ENCODE assay signal across 31 cellular contexts in genomic region chr20:16072220-16072619, GRCh38.
"Had no signal": no experiment of that assay in that cellular context is flagged by ENCODE, and none has a peak within 500 bp of the region (broad histone marks: within the 10 kb centered on the region; RNA-seq: fewer than 3 reads in every experiment).

No MANE protein-coding gene starts in this region.

- H3K36me3 Mint-ChIP-seq: activated CD4-positive, alpha-beta memory T cell treated with anti-CD3 and anti-CD28 coated beads for 36 hours; activated CD8-positive, alpha-beta memory T cell treated with anti-CD3 and anti-CD28 coated beads, Interleukin-2, amount 10 ng/mL, durations not matched to agents 7 days and 5 days; activated naive CD4-positive, alpha-beta T cell treated with anti-CD3 and anti-CD28 coated beads, Interleukin-2, amount 50 U/mL, for 24 hours; activated naive CD8-positive, alpha-beta T cell treated with anti-CD3 and anti-CD28 coated beads for 36 hours; brain had no signal

- H3K4me1 Mint-ChIP-seq: activated CD4-positive, alpha-beta T cell treated with anti-CD3 and anti-CD28 coated beads for 36 hours; activated CD4-positive, alpha-beta T cell treated with anti-CD3 and anti-CD28 coated beads, Interleukin-2, amount 10 ng/mL, durations not matched to agents 24 days and 14 days; activated CD8-positive, alpha-beta memory T cell treated with anti-CD3 and anti-CD28 coated beads, Interleukin-2, amount 10 ng/mL, durations not matched to agents 7 days and 5 days; activated naive CD4-positive, alpha-beta T cell treated with anti-CD3 and anti-CD28 coated beads, Interleukin-2, amount 50 U/mL, for 24 hours; activated naive CD8-positive, alpha-beta T cell treated with anti-CD3 and anti-CD28 coated beads for 36 hours; brain; central memory CD8-positive, alpha-beta T cell; endodermal cell had no signal

- H3K27ac Mint-ChIP-seq: activated CD4-positive, alpha-beta memory T cell treated with anti-CD3 and anti-CD28 coated beads for 36 hours; activated CD4-positive, alpha-beta T cell treated with anti-CD3 and anti-CD28 coated beads for 36 hours; activated CD4-positive, alpha-beta T cell treated with anti-CD3 and anti-CD28 coated beads, Interleukin-2, amount 10 ng/mL, durations not matched to agents 24 days and 14 days; activated CD8-positive, alpha-beta memory T cell treated with anti-CD3 and anti-CD28 coated beads, Interleukin-2, amount 10 ng/mL, durations not matched to agents 7 days and 5 days; activated CD8-positive, alpha-beta T cell treated with anti-CD3 and anti-CD28 coated beads, Interleukin-2, amount 10 ng/mL, durations not matched to agents 7 days and 5 days; activated naive CD4-positive, alpha-beta T cell treated with anti-CD3 and anti-CD28 coated beads for 36 hours; activated naive CD4-positive, alpha-beta T cell treated with anti-CD3 and anti-CD28 coated beads, Interleukin-2, amount 50 U/mL, for 24 hours; activated naive CD8-positive, alpha-beta T cell treated with anti-CD3 and anti-CD28 coated beads for 36 hours; activated naive CD8-positive, alpha-beta T cell treated with anti-CD3 and anti-CD28 coated beads, Interleukin-2, amount 50 U/mL, for 24 hours; activated T-helper 1 cell treated with anti-CD3 and anti-CD28 coated beads, Interleukin-12 subunit alpha, Interleukin-12 subunit beta, Interleukin-2, Interleukin-4 antibody, amounts not matched to agents 30 ng/mL and 10 ng/mL and 1 ng/mL, durations not matched to agents 14 hours and 24 hours and 36 hours; activated T-helper 2 cell treated with anti-CD3 and anti-CD28 coated beads, Interferon-gamma antibody, Interleukin-2, Interleukin-4, amounts not matched to agents 10 μg/mL and 5 μg/mL and 100 μg/mL, durations not matched to agents 14 hours and 24 hours and 36 hours; brain; dendritic cell treated with granulocyte-macrophage colony-stimulating factor and Interleukin-4, amounts not matched to agents 40 ng/mL and 50 ng/mL, for 4 days; endodermal cell had no signal

- H3K27me3 Mint-ChIP-seq: activated CD4-positive, alpha-beta T cell treated with anti-CD3 and anti-CD28 coated beads for 36 hours; activated CD4-positive, alpha-beta T cell treated with anti-CD3 and anti-CD28 coated beads, Interleukin-2, amount 10 ng/mL, durations not matched to agents 24 days and 14 days; activated CD8-positive, alpha-beta memory T cell treated with anti-CD3 and anti-CD28 coated beads, Interleukin-2, amount 10 ng/mL, durations not matched to agents 7 days and 5 days; activated naive CD8-positive, alpha-beta T cell treated with anti-CD3 and anti-CD28 coated beads for 36 hours; activated naive CD8-positive, alpha-beta T cell treated with anti-CD3 and anti-CD28 coated beads, Interleukin-2, amount 50 U/mL, for 24 hours; central memory CD8-positive, alpha-beta T cell; dendritic cell treated with granulocyte-macrophage colony-stimulating factor and Interleukin-4, amounts not matched to agents 40 ng/mL and 50 ng/mL, for 4 days had no signal

- H3K36me3 ChIP-seq: ascending aorta, breast epithelium, cardiac muscle cell, gastrocnemius medialis had no signal

- H3K4me3 Mint-ChIP-seq: activated CD4-positive, alpha-beta memory T cell treated with anti-CD3 and anti-CD28 coated beads for 36 hours; activated CD4-positive, alpha-beta T cell treated with anti-CD3 and anti-CD28 coated beads for 36 hours; activated CD4-positive, alpha-beta T cell treated with anti-CD3 and anti-CD28 coated beads, Interleukin-2, amount 10 ng/mL, durations not matched to agents 24 days and 14 days; activated CD8-positive, alpha-beta memory T cell treated with anti-CD3 and anti-CD28 coated beads, Interleukin-2, amount 10 ng/mL, durations not matched to agents 7 days and 5 days; activated CD8-positive, alpha-beta T cell treated with anti-CD3 and anti-CD28 coated beads, Interleukin-2, amount 10 ng/mL, durations not matched to agents 7 days and 5 days; activated naive CD4-positive, alpha-beta T cell treated with anti-CD3 and anti-CD28 coated beads for 36 hours; activated naive CD4-positive, alpha-beta T cell treated with anti-CD3 and anti-CD28 coated beads, Interleukin-2, amount 50 U/mL, for 24 hours; activated naive CD8-positive, alpha-beta T cell treated with anti-CD3 and anti-CD28 coated beads for 36 hours; activated naive CD8-positive, alpha-beta T cell treated with anti-CD3 and anti-CD28 coated beads, Interleukin-2, amount 50 U/mL, for 24 hours; activated T-helper 1 cell treated with anti-CD3 and anti-CD28 coated beads, Interleukin-12 subunit alpha, Interleukin-12 subunit beta, Interleukin-2, Interleukin-4 antibody, amounts not matched to agents 30 ng/mL and 10 ng/mL and 1 ng/mL, durations not matched to agents 14 hours and 24 hours and 36 hours; brain; central memory CD8-positive, alpha-beta T cell; dendritic cell treated with granulocyte-macrophage colony-stimulating factor and Interleukin-4, amounts not matched to agents 40 ng/mL and 50 ng/mL, for 4 days; endodermal cell had no signal

- H3K9me3 ChIP-seq: ascending aorta, breast epithelium, gastrocnemius medialis had no signal

- ATAC-seq: activated CD4-positive, alpha-beta T cell treated with anti-CD3 and anti-CD28 coated beads for 36 hours; activated CD8-positive, alpha-beta memory T cell treated with anti-CD3 and anti-CD28 coated beads, Interleukin-2, amount 10 ng/mL, durations not matched to agents 7 days and 5 days; activated CD8-positive, alpha-beta T cell treated with anti-CD3 and anti-CD28 coated beads, Interleukin-2, amount 10 ng/mL, durations not matched to agents 7 days and 5 days; activated naive CD8-positive, alpha-beta T cell treated with anti-CD3 and anti-CD28 coated beads, Interleukin-2, amount 50 U/mL, for 24 hours; esophagus mucosa; gastrocnemius medialis had no signal

- H3K27ac ChIP-seq: ascending aorta, breast epithelium, cardiac muscle cell, coronary artery, dorsolateral prefrontal cortex, gastrocnemius medialis had no signal

- DNase-seq: activated CD4-positive, alpha-beta memory T cell treated with anti-CD3 and anti-CD28 coated beads for 36 hours; activated CD4-positive, alpha-beta T cell treated with anti-CD3 and anti-CD28 coated beads for 36 hours; activated CD4-positive, alpha-beta T cell treated with anti-CD3 and anti-CD28 coated beads, Interleukin-2, amount 10 ng/mL, durations not matched to agents 24 days and 14 days; activated CD4-positive, CD25-positive, alpha-beta regulatory T cell; activated CD4-positive, CD25-positive, alpha-beta regulatory T cell treated with anti-CD3 and anti-CD28 coated beads, Interleukin-2, amount 50 U/mL, for 72 hours; activated CD8-positive, alpha-beta memory T cell treated with anti-CD3 and anti-CD28 coated beads, Interleukin-2, amount 10 ng/mL, durations not matched to agents 7 days and 5 days; activated CD8-positive, alpha-beta memory T cell treated with anti-CD3 and anti-CD28 coated beads, Interleukin-2, amount 50 U/mL, for 4 hours; activated CD8-positive, alpha-beta T cell treated with anti-CD3 and anti-CD28 coated beads, Interleukin-2, amount 10 ng/mL, durations not matched to agents 7 days and 5 days; activated effector memory CD4-positive, alpha-beta T cell treated with anti-CD3 and anti-CD28 coated beads, Interleukin-2, amount 50 U/mL, for 16 hours; activated naive CD4-positive, alpha-beta T cell treated with anti-CD3 and anti-CD28 coated beads for 36 hours; activated naive CD8-positive, alpha-beta T cell treated with anti-CD3 and anti-CD28 coated beads for 36 hours; activated naive CD8-positive, alpha-beta T cell treated with anti-CD3 and anti-CD28 coated beads, Interleukin-2, amount 50 U/mL, for 24 hours; activated T-cell treated with anti-CD3 and anti-CD28 coated beads, Interleukin-2, amount 50 U/mL, for 1 hour; activated T-cell treated with anti-CD3 and anti-CD28 coated beads, Interleukin-2, amount 50 U/mL, for 48 hours; dorsolateral prefrontal cortex; effector memory CD4-positive, alpha-beta T cell; endodermal cell; foreskin fibroblast; gastrocnemius medialis; T-helper 2 cell had no signal

- H3K4me1 ChIP-seq: ascending aorta, breast epithelium, gastrocnemius medialis had no signal

- H3K4me3 ChIP-seq: ascending aorta, breast epithelium, cardiac muscle cell, coronary artery, dorsolateral prefrontal cortex, gastrocnemius medialis had no signal

- H3K27me3 ChIP-seq: ascending aorta, breast epithelium, cardiac muscle cell, dorsolateral prefrontal cortex, gastrocnemius medialis had no signal
